Comparison of ENCODE assay signal across 2 cellular contexts in the genomic region with DNA sequence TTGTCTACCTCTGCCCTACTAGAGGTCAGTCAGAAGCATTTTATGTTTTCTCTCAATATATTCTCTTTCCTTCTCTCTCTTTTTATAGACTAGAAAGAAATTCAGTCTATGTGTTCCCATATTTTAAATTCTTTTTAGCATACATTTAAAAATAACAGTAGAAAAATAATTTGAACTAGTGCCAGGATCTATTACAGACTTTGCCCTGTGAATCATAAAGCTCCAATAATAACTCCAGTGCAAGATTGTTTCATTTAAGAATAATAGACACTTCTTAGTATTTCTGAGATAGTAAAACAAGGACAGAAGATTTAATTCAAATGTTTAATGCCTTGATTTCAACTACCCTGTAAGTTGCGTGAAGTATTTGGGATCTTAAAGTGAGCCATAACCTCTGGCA.
TF ChIP-seq lines count a peak whose summit lies in the region.

No MANE protein-coding gene starts in this region.

TF ChIP-seq in A549, 52 proteins besides CTCF, POLR2A, EP300 and RAD21 (continued from another document):
- TF ChIP-seq TP53 (CRISPR knock-in tag; IDR thresholded peaks at IDR 0.05) (no peak), HEYL (CRISPR knock-in tag; IDR thresholded peaks at IDR 0.05) (no peak), BHLHE40 (IDR thresholded peaks at IDR 0.05; ENCODE audit: low read depth, low read length) (no peak), HOXA7 (CRISPR knock-in tag; IDR thresholded peaks at IDR 0.05) (no peak), SREBF2 (IDR thresholded peaks at IDR 0.05) (no peak), RARB (CRISPR knock-in tag; IDR thresholded peaks at IDR 0.05) (no peak), ZC3H11A (IDR thresholded peaks at IDR 0.05) (no peak), GATA3 (IDR thresholded peaks at IDR 0.05; ENCODE audit: borderline replicate concordance) (no peak), RNF2 (IDR thresholded peaks at IDR 0.05; ENCODE audit: borderline replicate concordance, low read depth) (no peak), MYC (IDR thresholded peaks at IDR 0.05; ENCODE audit: borderline replicate concordance, low read length) (no peak), MAFK (IDR thresholded peaks at IDR 0.05; ENCODE audit: partially characterized antibody) (no peak), EHF (CRISPR knock-in tag; IDR thresholded peaks at IDR 0.05) (no peak), RFX5 (IDR thresholded peaks at IDR 0.05) (no peak), JUNB (IDR thresholded peaks at IDR 0.05) (no peak)
- TF ChIP-seq, protein P1, sequence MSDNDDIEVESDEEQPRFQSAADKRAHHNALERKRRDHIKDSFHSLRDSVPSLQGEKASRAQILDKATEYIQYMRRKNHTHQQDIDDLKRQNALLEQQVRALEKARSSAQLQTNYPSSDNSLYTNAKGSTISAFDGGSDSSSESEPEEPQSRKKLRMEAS (IDR thresholded peaks at IDR 0.05), result no peak
- TF ChIP-seq, protein P2, sequence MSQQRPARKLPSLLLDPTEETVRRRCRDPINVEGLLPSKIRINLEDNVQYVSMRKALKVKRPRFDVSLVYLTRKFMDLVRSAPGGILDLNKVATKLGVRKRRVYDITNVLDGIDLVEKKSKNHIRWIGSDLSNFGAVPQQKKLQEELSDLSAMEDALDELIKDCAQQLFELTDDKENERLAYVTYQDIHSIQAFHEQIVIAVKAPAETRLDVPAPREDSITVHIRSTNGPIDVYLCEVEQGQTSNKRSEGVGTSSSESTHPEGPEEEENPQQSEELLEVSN (IDR thresholded peaks at IDR 0.05; ENCODE audit: borderline replicate concordance, low read depth), result no peak

TF ChIP-seq in endothelial cell of umbilical vein, 7 proteins besides CTCF, POLR2A, EP300 and RAD21 (continued from another document):
- TF ChIP-seq FOS (IDR thresholded peaks at IDR 0.05; ENCODE audit: borderline replicate concordance, insufficient read depth, low read length) (no peak), POLR2AphosphoS5 (IDR thresholded peaks at IDR 0.05; ENCODE audit: insufficient read depth, low read depth, low read length) (no peak), JUN (IDR thresholded peaks at IDR 0.05; ENCODE audit: borderline replicate concordance, insufficient read depth, insufficient read length, low read depth) (no peak)
